Comparison of ENCODE assay signal across 25 cellular contexts in the genomic region with DNA sequence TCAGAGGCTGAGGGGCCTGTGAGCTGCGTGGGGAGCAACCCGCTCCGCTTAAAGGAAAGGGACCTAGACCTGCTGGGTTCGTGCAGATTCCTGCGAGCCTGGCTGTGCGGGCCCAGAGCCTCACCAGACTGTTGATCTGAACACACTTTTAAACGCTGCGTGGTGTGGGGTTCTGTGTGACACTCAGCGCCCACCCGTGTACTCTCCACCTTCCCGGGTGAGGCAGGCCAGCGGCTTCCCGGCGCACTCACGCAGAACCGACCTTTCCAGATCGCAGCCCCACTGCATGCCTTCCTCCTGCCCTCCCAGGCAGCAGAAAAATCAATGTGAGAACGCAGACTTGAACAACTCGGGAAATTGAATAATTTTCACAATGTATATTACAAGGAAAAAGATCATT.
DNase-seq lines count a peak whose midpoint lies in the region; ATAC-seq and TF ChIP-seq lines count a peak whose summit lies in the region.
"Had no signal": no experiment of that assay in that cellular context is flagged by ENCODE, and none has a peak within 500 bp of the region (broad histone marks: within the 10 kb centered on the region; RNA-seq: fewer than 3 reads in every experiment).

No MANE protein-coding gene starts in this region.

- H2AFZ ChIP-seq in neural progenitor cell (replicated peaks): no peak overlapping the region

- no peaks in the 10 kb centered on the region for H3K79me2 ChIP-seq in neural progenitor cell (ENCODE audit: low read depth)

- DNase-seq in stimulated activated naive CD8-positive, alpha-beta T cell treated with anti-CD3 and anti-CD28 coated beads, Interleukin-15, Interleukin-2, amounts not matched to agents 100 U/mL and 50 U/mL, for 24 hours: no peak
- DNase-seq in T-helper 17 cell (no peak), neural progenitor cell (ENCODE audit: low spot score) (no peak), left cardiac atrium (no peak), A673 (ENCODE audit: low spot score) (no peak)
- DNase-seq in stimulated activated CD4-positive, alpha-beta T cell treated with anti-CD3 and anti-CD28 coated beads, Interleukin-4, amount 100 ng/mL, for 1 hour: no peak
- DNase-seq: AML-193; Caco-2; CD8-positive, alpha-beta T cell; DMS79 treated with DMSO at 0.1 percent for 48 hours; GF-D8; GOT3; HCEC 1CT; NCI-H1048; NCI-H1417; NCI-H1694; NCI-H2029 treated with DMSO at 0.1 percent for 48 hours; NCI-H446 treated with DMSO at 0.1 percent for 48 hours; NCI-H526; SHP77 had no signal

- H3K4me3 ChIP-seq in neural progenitor cell (no peak overlapping the region), A673 (ENCODE audit: low read depth, low read length, poor library complexity, severe bottlenecking) (no peak overlapping the region)

- H3K27me3 ChIP-seq in neural progenitor cell (no peaks in the 10 kb centered on the region), A673 (replicated peaks; ENCODE audit: insufficient read depth, low read depth, low read length, poor library complexity) (no peaks in the 10 kb centered on the region)

- H3K27ac ChIP-seq in neural progenitor cell (no peak overlapping the region), A673 (ENCODE audit: low read depth, low read length, poor library complexity, severe bottlenecking) (no peak overlapping the region)
- H3K27ac ChIP-seq: C4-2B, KMS-11, RWPE1 had no signal

- POLR2A ChIA-PET in A673 (lab: Charles Lee; ENCODE audit: low non-redundant PET): no interaction called here

- TF ChIP-seq CTCF in neural progenitor cell (IDR thresholded peaks at IDR 0.05) (no peak), A673 (conservative IDR thresholded peaks at IDR 0.05; ENCODE audit: low read depth, low read length) (no peak)

- H3K36me3 Mint-ChIP-seq in stimulated activated naive CD8-positive, alpha-beta T cell treated with anti-CD3 and anti-CD28 coated beads, Interleukin-15, Interleukin-2, amounts not matched to agents 100 ng/mL and 50 ng/mL, for 24 hours (ENCODE audit: low read depth): peaks cover 7% of the 10 kb centered on the region
- peaks cover under 1% of the 10 kb centered on the region for H3K36me3 Mint-ChIP-seq in T-helper 17 cell (ENCODE audit: low read depth)
- H3K36me3 Mint-ChIP-seq in neural progenitor cell: no peaks in the 10 kb centered on the region

- intact Hi-C loops in left cardiac atrium (cut with DNase I): no loop called here
- intact Hi-C loops in A673 (cut with micrococcal nuclease; ENCODE audit: unreplicated experiment): no loop called here

- no peaks in the 10 kb centered on the region for H3K27me3 Mint-ChIP-seq in stimulated activated naive CD8-positive, alpha-beta T cell treated with anti-CD3 and anti-CD28 coated beads, Interleukin-15, Interleukin-2, amounts not matched to agents 100 ng/mL and 50 ng/mL, for 24 hours
- H3K27me3 Mint-ChIP-seq in T-helper 17 cell (no peaks in the 10 kb centered on the region), neural progenitor cell (ENCODE audit: insufficient read depth, low read depth) (peaks cover 5% of the 10 kb centered on the region)
- H3K27me3 Mint-ChIP-seq: IgD-negative memory B cell had no signal

- CTCF ChIA-PET in A673 (lab: Charles Lee): no interaction called here

- H3K36me3 ChIP-seq in neural progenitor cell: no peaks in the 10 kb centered on the region
- no peaks in the 10 kb centered on the region for H3K36me3 ChIP-seq in A673 (ENCODE audit: insufficient read depth, low read length, poor library complexity, severe bottlenecking)

- no peak overlapping the region for H3K4me2 ChIP-seq in neural progenitor cell
- H3K4me2 ChIP-seq: KMS-11 had no signal

- H4K20me1 ChIP-seq in neural progenitor cell (ENCODE audit: low read depth): no peaks in the 10 kb centered on the region

- H3F3A ChIP-seq in neural progenitor cell (ENCODE audit: low read depth): no peaks in the 10 kb centered on the region

- H3K9me3 Mint-ChIP-seq in stimulated activated naive CD8-positive, alpha-beta T cell treated with anti-CD3 and anti-CD28 coated beads, Interleukin-15, Interleukin-2, amounts not matched to agents 100 ng/mL and 50 ng/mL, for 24 hours: no peaks in the 10 kb centered on the region
- no peaks in the 10 kb centered on the region for H3K9me3 Mint-ChIP-seq in neural progenitor cell
- H3K9me3 Mint-ChIP-seq: CD8-positive, alpha-beta T cell; IgD-negative memory B cell had no signal

- H3K4me1 ChIP-seq in neural progenitor cell (no peaks in the 10 kb centered on the region), A673 (ENCODE audit: insufficient read depth, low read length, poor library complexity, severe bottlenecking) (no peaks in the 10 kb centered on the region)
- H3K4me1 ChIP-seq: Caco-2 had no signal

- no peak overlapping the region for H3K4me3 Mint-ChIP-seq in stimulated activated naive CD8-positive, alpha-beta T cell treated with anti-CD3 and anti-CD28 coated beads, Interleukin-15, Interleukin-2, amounts not matched to agents 100 ng/mL and 50 ng/mL, for 24 hours
- H3K4me3 Mint-ChIP-seq in T-helper 17 cell: peak overlapping the region; percentile 36
- no peak overlapping the region for H3K4me3 Mint-ChIP-seq in neural progenitor cell
- H3K4me3 Mint-ChIP-seq: CD8-positive, alpha-beta T cell; IgD-negative memory B cell had no signal

- peak overlapping the region; percentile 16 for H3K27ac Mint-ChIP-seq in stimulated activated naive CD8-positive, alpha-beta T cell treated with anti-CD3 and anti-CD28 coated beads, Interleukin-15, Interleukin-2, amounts not matched to agents 100 ng/mL and 50 ng/mL, for 24 hours
- H3K27ac Mint-ChIP-seq in T-helper 17 cell (no peak overlapping the region), neural progenitor cell (peak overlapping the region; percentile 90)
- H3K27ac Mint-ChIP-seq: CD8-positive, alpha-beta T cell had no signal

- H3K9ac ChIP-seq in neural progenitor cell: no peak overlapping the region
- H3K9ac ChIP-seq: KMS-11 had no signal

- H3K9me3 ChIP-seq in T-helper 17 cell (ENCODE audit: control insufficient read depth, low read length, poor library complexity, severe bottlenecking) (no peaks in the 10 kb centered on the region), neural progenitor cell (ENCODE audit: low read depth) (no peaks in the 10 kb centered on the region), A673 (ENCODE audit: low read depth, low read length, poor library complexity, severe bottlenecking) (no peaks in the 10 kb centered on the region)
- H3K9me3 ChIP-seq: Caco-2 had no signal

- H3K4me1 Mint-ChIP-seq in stimulated activated naive CD8-positive, alpha-beta T cell treated with anti-CD3 and anti-CD28 coated beads, Interleukin-15, Interleukin-2, amounts not matched to agents 100 ng/mL and 50 ng/mL, for 24 hours (ENCODE audit: low read depth): peaks cover 6% of the 10 kb centered on the region
- H3K4me1 Mint-ChIP-seq in T-helper 17 cell: peaks cover 7% of the 10 kb centered on the region
- H3K4me1 Mint-ChIP-seq in neural progenitor cell: peaks cover 6% of the 10 kb centered on the region

- no peak for ATAC-seq in stimulated activated naive CD8-positive, alpha-beta T cell treated with anti-CD3 and anti-CD28 coated beads, Interleukin-15, Interleukin-2, amounts not matched to agents 100 U/mL and 50 U/mL, for 24 hours
- no peak for ATAC-seq in T-helper 17 cell
- no peak for ATAC-seq in left cardiac atrium
- ATAC-seq: CD8-positive, alpha-beta T cell had no signal

- BruUV-seq in A673 (replicated peaks; lab: Mats Ljungman, UMichigan): no TSS peak
